ENCODE assay signal across 19 cellular contexts in genomic region chr7:124959676-124960075, GRCh38.
"Had no signal": no experiment of that assay in that cellular context is flagged by ENCODE, and none has a peak within 500 bp of the region (broad histone marks: within the 10 kb centered on the region; RNA-seq: fewer than 3 reads in every experiment).

No MANE protein-coding gene starts in this region.

- H3K36me3 Mint-ChIP-seq: natural killer cell had no signal

- H3K27ac ChIP-seq: colonic mucosa, heart right ventricle, ovary, stomach, thoracic aorta had no signal

- H3K4me1 ChIP-seq: colonic mucosa, heart right ventricle, stomach had no signal

- H3K9me3 ChIP-seq: colonic mucosa, ovary, thoracic aorta had no signal

- H3K4me1 Mint-ChIP-seq: natural killer cell, neural crest cell had no signal

- H3K36me3 ChIP-seq: colonic mucosa, heart right ventricle, ovary, stomach, thoracic aorta had no signal

- H3K4me3 Mint-ChIP-seq: natural killer cell, neural crest cell had no signal

- FAIRE-seq: frontal cortex, islet of Langerhans, small intestine had no signal

- H3K4me3 ChIP-seq: colonic mucosa, heart right ventricle, mucosa of descending colon, ovary, stomach, thoracic aorta had no signal

- H3K27me3 ChIP-seq: colonic mucosa, heart right ventricle, ovary, stomach had no signal

- DNase-seq: colonic mucosa; dermis blood vessel endothelial cell; heart right ventricle; hypothalamus; mucosa of descending colon; natural killer cell; ovary; right cardiac atrium; small intestine; stimulated activated CD4-positive, alpha-beta T cell treated with anti-CD3 and anti-CD28 coated beads, Interleukin-12 subunit alpha, Interleukin-12 subunit beta, amount 100 ng/mL, for 4 hours; stimulated activated naive CD4-positive, alpha-beta T cell; stomach; substantia nigra; trophoblast cell had no signal

- H3K27ac Mint-ChIP-seq: natural killer cell had no signal

- ATAC-seq: heart right ventricle, left lobe of liver, mucosa of descending colon, natural killer cell, right cardiac atrium had no signal
